In genomic region chr16:76535-77272, GRCh38 we compare ENCODE assay signal across 8 cellular contexts. TPM values are rescaled to one million over a fixed set of nuclear protein-coding genes. Genes with fewer than 3 reads are reported as not detected.
DNase-seq lines count a peak whose midpoint lies in the region; ATAC-seq and TF ChIP-seq lines count a peak whose summit lies in the region.

No MANE protein-coding gene starts in this region.

- DNase-seq in adrenal gland (peak in 4 of 7 donors; percentile 51 to 63 (median 54)), right cardiac atrium (peak; percentile 92 to 95 (median 94)), spleen (no peak), epidermal melanocyte (ENCODE audit: insufficient read length, low spot score) (no peak)

- 16 to 55% (median 37%) methylated on average over 8 to 13 of the region's 13 CpGs for WGBS in adrenal gland, 4 donors
- WGBS in right cardiac atrium = 24% methylated on average over 13 of the region's 13 CpGs
- 16 to 27% (median 17%) methylated on average over 11 to 13 of the region's 13 CpGs for WGBS in spleen, 5 donors

- H4K20me1 ChIP-seq in DOHH2 (ENCODE audit: control insufficient read depth, insufficient read depth, low read depth, low read length) = no peaks in the 10 kb centered on the region

- H3K27me3 ChIP-seq in DOHH2 (ENCODE audit: control insufficient read depth, low read length) (peaks cover 23% of the 10 kb centered on the region), adrenal gland (no peaks in the 10 kb centered on the region), right cardiac atrium (ENCODE audit: control insufficient read depth, insufficient read depth) (no peaks in the 10 kb centered on the region), spleen (replicated peaks in 1 of 7) (peaks cover 0 to 27% (median 9%) of the 10 kb centered on the region in 7 donors)

- peak; percentile 42 to 79 for ATAC-seq in right cardiac atrium
- no peak for ATAC-seq in activated CD4-positive, CD25-positive, alpha-beta regulatory T cell treated with anti-CD3 and anti-CD28 coated beads, Interleukin-2, amount 50 U/mL, for 24 hours
- ATAC-seq in HG02588 (IDR thresholded peaks at IDR 0.05; ENCODE audit: unreplicated experiment) = no peak

- peaks cover 7% of the 10 kb centered on the region for H3K79me2 ChIP-seq in DOHH2 (ENCODE audit: control insufficient read depth, low read length)

- H3K27ac ChIP-seq in DOHH2 (ENCODE audit: low read depth, low read length) (peak overlapping the region; percentile 41; the same call in 1 of the 2 replicates), KOPT-K1 (ENCODE audit: low read depth, low read length, poor library complexity, severe bottlenecking) (peak overlapping the region; percentile 53), adrenal gland (peak overlapping the region in 4 of 5 donors; percentile 81 to 98 (median 90)), right cardiac atrium (ENCODE audit: low read length) (peak overlapping the region; percentile 88), spleen (peak overlapping the region; percentile 79 to 95 (median 93))

- intact Hi-C loops in adrenal gland (cut with DNase I) = no loop called here
- intact Hi-C loops in right cardiac atrium (cut with DNase I) = no loop called here
- intact Hi-C loops in spleen (cut with DNase I; ENCODE audit: low total_unique reads) = no loop called here

- H3K4me3 ChIP-seq in DOHH2 (ENCODE audit: low read length) = peak overlapping the region; percentile 75
- H3K4me3 ChIP-seq in adrenal gland = peak overlapping the region in 1 of 4 donors; percentile 98
- H3K4me3 ChIP-seq in right cardiac atrium (ENCODE audit: low read length) = no peak overlapping the region
- H3K4me3 ChIP-seq in spleen = peak overlapping the region in 7 of 8 donors; percentile 84 to 98 (median 87)

- H3K36me3 ChIP-seq in DOHH2 (ENCODE audit: control insufficient read depth, low read length) (peaks cover 9% of the 10 kb centered on the region; the same call in 1 of the 2 replicates), KOPT-K1 (ENCODE audit: insufficient read depth, low read length) (peaks cover 6% of the 10 kb centered on the region; the same call in 1 of the 2 replicates), adrenal gland (replicated peaks in 1 of 2) (peaks cover 0 to 11% of the 10 kb centered on the region in 2 donors), spleen (peaks cover 0 to 23% (median 7%) of the 10 kb centered on the region in 6 donors)

- H3K9me3 ChIP-seq in DOHH2 (ENCODE audit: control insufficient read depth, insufficient read depth, low read length) = no peaks in the 10 kb centered on the region
- no peaks in the 10 kb centered on the region for H3K9me3 ChIP-seq in KOPT-K1 (ENCODE audit: insufficient read depth, low read length, poor library complexity, severe bottlenecking)
- H3K9me3 ChIP-seq in adrenal gland (replicated peaks in 1 of 3) = no peaks in the 10 kb centered on the region
- H3K9me3 ChIP-seq in right cardiac atrium (ENCODE audit: control insufficient read depth, low read length) = no peaks in the 10 kb centered on the region
- no peaks in the 10 kb centered on the region for H3K9me3 ChIP-seq in spleen

- TF ChIP-seq CTCF in DOHH2 (IDR thresholded peaks at IDR 0.05; ENCODE audit: low read depth, low read length, poor library complexity, severe bottlenecking) (no peak), adrenal gland (IDR thresholded peaks at IDR 0.05) (no peak), spleen (IDR thresholded peaks at IDR 0.05 in 8 of 11, conservative IDR thresholded peaks at IDR 0.05 in 3 of 11) (no peak)

- peak overlapping the region; percentile 83 for H3K4me2 ChIP-seq in DOHH2 (ENCODE audit: low read length)

- TF ChIP-seq POLR2A in adrenal gland (IDR thresholded peaks at IDR 0.05) = no peak
- TF ChIP-seq POLR2A in spleen (IDR thresholded peaks at IDR 0.05) = no peak

- no peaks in the 10 kb centered on the region for H3K9me2 ChIP-seq in DOHH2 (replicated peaks; ENCODE audit: control insufficient read depth, low read length)

- H3F3A ChIP-seq in DOHH2 (ENCODE audit: control insufficient read depth, insufficient read depth) = no peaks in the 10 kb centered on the region

- H3K4me1 ChIP-seq in DOHH2 (ENCODE audit: control insufficient read depth, low read length) = peaks cover 23% of the 10 kb centered on the region
- peaks cover 41 to 46% of the 10 kb centered on the region in 2 donors for H3K4me1 ChIP-seq in adrenal gland (replicated peaks in 1 of 2)
- H3K4me1 ChIP-seq in right cardiac atrium (ENCODE audit: control insufficient read depth, insufficient read depth, low read length) = peaks cover 16% of the 10 kb centered on the region
- peaks cover 20 to 81% (median 59%) of the 10 kb centered on the region in 6 donors for H3K4me1 ChIP-seq in spleen

RNA-seq across cellular contexts. Expression of gene MPG, which starts 1.3 kb away (rescaled TPM):
- total RNA-seq in adrenal gland (100 to 1,000 TPM in 4 of 8 donors, 10 to 100 TPM in 4; 60.9 to 207 (median 91.3) TPM), right cardiac atrium (10 to 100 TPM; 31.8 to 39.3 (median 37.9) TPM), spleen (10 to 100 TPM; 34.8 to 82.4 (median 50.0) TPM)
- polyA plus RNA-seq in adrenal gland (100 to 1,000 TPM in 2 of 3 donors, 1 to 10 TPM in 1; 5.0 to 148 (median 129) TPM), right cardiac atrium (56.8 TPM), spleen (100 to 1,000 TPM; 115 to 122 (median 121) TPM)

RNA-seq across cellular contexts. Expression of gene RHBDF1, which starts 4.3 kb away (rescaled TPM):
- total RNA-seq in adrenal gland = 10 to 100 TPM in 1 of 8 donors, 1 to 10 TPM in 7; 3.7 to 10.2 (median 7.6) TPM
- polyA plus RNA-seq in adrenal gland = 10 to 100 TPM in 2 of 3 donors, 1 to 10 TPM in 1; 2.3 to 55.7 (median 47.1) TPM
- 10 to 100 TPM; 20.4 to 26.7 (median 24.2) TPM for total RNA-seq in right cardiac atrium
- polyA plus RNA-seq in right cardiac atrium = 29.6 TPM
- total RNA-seq in spleen = 10 to 100 TPM in 4 of 7 donors, 1 to 10 TPM in 3; 6.5 to 23.0 (median 14.9) TPM
- 10 to 100 TPM in 1 of 3 donors, 1 to 10 TPM in 2; 7.0 to 11.4 (median 9.2) TPM for polyA plus RNA-seq in spleen

RNA-seq across cellular contexts. Expression of gene SNRNP25, which starts 23.1 kb away (rescaled TPM):
- total RNA-seq in adrenal gland (10 to 100 TPM; 22.6 to 35.5 (median 27.9) TPM), right cardiac atrium (10 to 100 TPM; 54.8 to 71.4 (median 62.3) TPM), spleen (10 to 100 TPM; 13.6 to 25.1 (median 17.2) TPM)
- polyA plus RNA-seq in adrenal gland (10 to 100 TPM; 35.3 to 51.1 (median 40.2) TPM), right cardiac atrium (108 TPM), spleen (10 to 100 TPM; 39.8 to 48.1 (median 46.6) TPM)

RNA-seq across cellular contexts. Expression of gene POLR3K, which starts 23.3 kb away (rescaled TPM):
- total RNA-seq in adrenal gland (10 to 100 TPM in 4 of 8 donors, 1 to 10 TPM in 4; 3.6 to 21.4 (median 9.0) TPM), right cardiac atrium (10 to 100 TPM in 3 of 4 donors, 1 to 10 TPM in 1; 9.8 to 13.4 (median 11.6) TPM), spleen (10 to 100 TPM in 4 of 7 donors, 1 to 10 TPM in 3; 5.2 to 17.9 (median 13.2) TPM)
- polyA plus RNA-seq in adrenal gland (10 to 100 TPM in 1 of 3 donors, 1 to 10 TPM in 2; 6.1 to 15.1 (median 8.4) TPM), right cardiac atrium (11.2 TPM), spleen (10 to 100 TPM; 13.1 to 24.1 (median 21.2) TPM)

Comparison
In these comparisons a context has a peak if more than half of its experiments do, and no peak if none do; other contexts are left out.
1. H3K27ac ChIP-seq: peak in every context shown above with its lines; median percentile 93 in spleen; 90 in adrenal gland; 88 in right cardiac atrium; 53 in KOPT-K1; 41 in DOHH2.
2. DNase-seq: peak in adrenal gland (4 of 7) and right cardiac atrium (3 of 3); none in spleen (single experiment) and epidermal melanocyte (single experiment).
3. ATAC-seq: peak in right cardiac atrium (2 of 2); none in activated CD4-positive, CD25-positive, alpha-beta regulatory T cell treated with anti-CD3 and anti-CD28 coated beads, Interleukin-2, amount 50 U/mL, for 24 hours (0 of 2) and HG02588 (single experiment).